33 cellular contexts compared by ENCODE assay signal in the genomic region with DNA sequence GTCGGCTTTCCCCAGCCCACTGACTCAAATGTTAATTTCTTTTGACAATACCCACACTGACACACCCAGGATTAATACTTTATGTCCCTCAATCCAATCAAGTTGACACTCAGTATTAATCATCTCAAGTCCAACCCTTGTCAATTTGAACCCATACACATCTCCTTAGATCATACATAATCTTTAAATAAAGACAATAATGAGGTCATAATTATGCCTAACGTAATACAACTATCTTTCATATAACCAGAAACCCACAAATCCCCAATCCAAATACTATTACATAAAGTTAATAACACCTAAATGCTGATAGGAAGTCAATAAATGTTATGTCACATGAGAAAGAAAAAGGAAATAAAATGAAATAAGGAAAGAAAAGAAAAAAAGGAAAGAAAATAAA.
A peak's percentile ranks its signal among the peaks of the same experiment; 100 is the strongest.
DNase-seq lines count a peak whose midpoint lies in the region; ATAC-seq, FAIRE-seq and TF ChIP-seq lines count a peak whose summit lies in the region.
"Had no signal": no experiment of that assay in that cellular context is flagged by ENCODE, and none has a peak within 500 bp of the region (broad histone marks: within the 10 kb centered on the region; RNA-seq: fewer than 3 reads in every experiment).

No MANE protein-coding gene starts in this region.

- H3K4me1 ChIP-seq in HepG2 (ENCODE audit: insufficient read depth, low read length) (no peaks in the 10 kb centered on the region), right lobe of liver (no peaks in the 10 kb centered on the region), HEK293 (ENCODE audit: control insufficient read depth, insufficient read depth, low read length) (no peaks in the 10 kb centered on the region)
- H3K4me1 ChIP-seq: A549; BE2C; BLaER1; BLaER1 treated with 17β-estradiol and CSF1 and Interleukin-3, amounts not matched to agents 10 nM and 100 nM; Caco-2 had no signal

- no peaks in the 10 kb centered on the region for H4K20me1 ChIP-seq in HepG2 (ENCODE audit: insufficient read depth, low read length)
- H4K20me1 ChIP-seq: BLaER1; BLaER1 treated with 17β-estradiol and CSF1 and Interleukin-3, amounts not matched to agents 10 nM and 100 nM had no signal

- BruUV-seq in HepG2 (replicated peaks; lab: Mats Ljungman, UMichigan): no TSS peak

- no peak for TF ChIP-seq RAD21 in HepG2 (CRISPR knock-in tag; IDR thresholded peaks at IDR 0.05)

- no peak overlapping the region for H3K4me2 ChIP-seq in HepG2 (ENCODE audit: low read depth, low read length)
- H3K4me2 ChIP-seq: A549; BLaER1; BLaER1 treated with 17β-estradiol and CSF1 and Interleukin-3, amounts not matched to agents 10 nM and 100 nM had no signal

- WGBS in HepG2 (ENCODE audit: low lambda C conversion rate): 10% methylated on average over 2 of the region's 2 CpGs
- WGBS in right lobe of liver (ENCODE audit: insufficient coverage, low coverage, low lambda C conversion rate, missing lambda C conversion rate): 36% methylated on average over 2 of the region's 2 CpGs

- H3K79me2 ChIP-seq in HepG2 (ENCODE audit: insufficient read depth, low read length): no peaks in the 10 kb centered on the region

- DNase-seq in NCI-H82 (lab: John Stamatoyannopoulos, UW): peak; percentile 0
- DNase-seq in NCI-H82 treated with DMSO at 0.1 percent for 48 hours (lab: John Stamatoyannopoulos, UW; ENCODE audit: unreplicated experiment): no peak
- no peak for DNase-seq in HepG2 (ENCODE audit: low spot score)
- DNase-seq in right lobe of liver: no peak
- DNase-seq: 8988T; ACHN; AML-193; BE2C; C1 segment of cervical spinal cord; Caco-2; Calu3; CD4-positive, alpha-beta memory T cell; CD4-positive, alpha-beta T cell; CD4-positive, CD25-positive, alpha-beta regulatory T cell; CD8-positive, alpha-beta memory T cell; CD8-positive, alpha-beta T cell; COR-L47; DMS 273 treated with DMSO at 0.1 percent for 48 hours; DMS153; DMS53; DMS79; DMS79 treated with DMSO at 0.1 percent for 48 hours; DND-41; EL had no signal

- no peak for ATAC-seq in HepG2
- ATAC-seq in right lobe of liver: no peak
- no peak for ATAC-seq in HG02623 (IDR thresholded peaks at IDR 0.05; ENCODE audit: unreplicated experiment)
- ATAC-seq: A549; CD8-positive, alpha-beta T cell had no signal

- POLR2A ChIA-PET in HepG2 (lab: Yijun Ruan, JAX) (no interaction called here), HEK293 (lab: Yijun Ruan, JAX) (no interaction called here)

- H3K27me3 ChIP-seq in HepG2 (ENCODE audit: control insufficient read depth in 1 of 2, insufficient read depth in 2 of 2, low read length in 2 of 2): no peaks in the 10 kb centered on the region
- H3K27me3 ChIP-seq in right lobe of liver: no peaks in the 10 kb centered on the region
- H3K27me3 ChIP-seq: BE2C; BLaER1; BLaER1 treated with 17β-estradiol and CSF1 and Interleukin-3, amounts not matched to agents 10 nM and 100 nM had no signal

- in situ Hi-C loops in HepG2 (cut with HindIII; ENCODE audit: extremely low pct_ligation_motif_present, low pct_unique_long_range_greater_than_20kb): no loop called here

- TF ChIP-seq POLR2A in HepG2 (IDR thresholded peaks at IDR 0.05; ENCODE audit: insufficient read depth in 1 of 2, low read depth in 2 of 2, low read length in 2 of 2): no peak
- no peak for TF ChIP-seq POLR2A in right lobe of liver (IDR thresholded peaks at IDR 0.05)

- TF ChIP-seq CTCF in HepG2 (CRISPR knock-in tag; IDR thresholded peaks at IDR 0.05): no peak
- no peak for TF ChIP-seq CTCF in right lobe of liver (IDR thresholded peaks at IDR 0.05)
- TF ChIP-seq CTCF in HEK293 (tag by site-specific recombination; IDR thresholded peaks at IDR 0.05): no peak

- no peaks in the 10 kb centered on the region for H3K36me3 ChIP-seq in HepG2 (replicated peaks in 1 of 2; ENCODE audit: control insufficient read depth in 1 of 2, insufficient read depth in 2 of 2, low read length in 2 of 2)
- no peaks in the 10 kb centered on the region for H3K36me3 ChIP-seq in right lobe of liver
- H3K36me3 ChIP-seq in HEK293 (ENCODE audit: control insufficient read depth in 2 of 2, insufficient read depth in 1 of 2, low read length in 2 of 2): no peaks in the 10 kb centered on the region
- H3K36me3 ChIP-seq: BE2C; BLaER1; BLaER1 treated with 17β-estradiol and CSF1 and Interleukin-3, amounts not matched to agents 10 nM and 100 nM had no signal

- H3K9me3 ChIP-seq in HepG2 (ENCODE audit: low read length) (peaks cover 10% of the 10 kb centered on the region), right lobe of liver (no peaks in the 10 kb centered on the region), HEK293 (ENCODE audit: control insufficient read depth, insufficient read depth, low read depth, low read length) (no peaks in the 10 kb centered on the region)
- H3K9me3 ChIP-seq: A549; BE2C; BLaER1; BLaER1 treated with 17β-estradiol and CSF1 and Interleukin-3, amounts not matched to agents 10 nM and 100 nM; Caco-2 had no signal

- intact Hi-C loops in HepG2 (cut with micrococcal nuclease; ENCODE audit: unreplicated experiment) (no loop called here), right lobe of liver (cut with DNase I) (no loop called here)

- H3K4me3 ChIP-seq in HepG2 (replicated peaks in 1 of 3; ENCODE audit: insufficient read depth in 1 of 3, low read depth in 2 of 3, low read length in 3 of 3): no peak overlapping the region
- no peak overlapping the region for H3K4me3 ChIP-seq in right lobe of liver
- H3K4me3 ChIP-seq in HEK293 (ENCODE audit: low read depth, low read length): no peak overlapping the region
- H3K4me3 ChIP-seq: A549; BLaER1; BLaER1 treated with 17β-estradiol and CSF1 and Interleukin-3, amounts not matched to agents 10 nM and 100 nM had no signal

- FAIRE-seq in HepG2 (lab: Jason Lieb, UNC): no peak
- FAIRE-seq: A204.1, A549, D721Med had no signal

- no peak overlapping the region for H2AFZ ChIP-seq in HepG2 (ENCODE audit: low read length)

- no peak overlapping the region for H3K9ac ChIP-seq in HepG2 (ENCODE audit: insufficient read depth, low read depth, low read length)
- H3K9ac ChIP-seq: BLaER1; BLaER1 treated with 17β-estradiol and CSF1 and Interleukin-3, amounts not matched to agents 10 nM and 100 nM had no signal

- TF ChIP-seq EP300 in HepG2 (IDR thresholded peaks at IDR 0.05; ENCODE audit: low read depth in 2 of 2, low read length in 2 of 2) (no peak), HepG2 (CRISPR knock-in tag; IDR thresholded peaks at IDR 0.05; ENCODE audit: borderline replicate concordance) (no peak)

- CTCF ChIA-PET in HepG2 (lab: Yijun Ruan, JAX; ENCODE audit: low intra/inter-chr PET ratio, low total read pairs): no interaction called here
- CTCF ChIA-PET in HEK293 (lab: Yijun Ruan, JAX): no interaction called here

- H3K27ac ChIP-seq in HepG2 (ENCODE audit: extremely low read length, insufficient read depth, low read length): no peak overlapping the region
- no peak overlapping the region for H3K27ac ChIP-seq in right lobe of liver
- H3K27ac ChIP-seq in HEK293 (ENCODE audit: extremely low read depth, low read depth, low read length): no peak overlapping the region
- H3K27ac ChIP-seq: 22Rv1; A549; BLaER1; BLaER1 treated with 17β-estradiol and CSF1 and Interleukin-3, amounts not matched to agents 10 nM and 100 nM; C4-2B had no signal

TF ChIP-seq in HepG2, 621 proteins besides CTCF, POLR2A, EP300 and RAD21 (continues in another document):
- TF ChIP-seq SIN3A (IDR thresholded peaks at IDR 0.05; ENCODE audit: borderline replicate concordance, low read depth, low read length) (no peak), ZBTB25 (CRISPR knock-in tag; IDR thresholded peaks at IDR 0.05) (no peak), SRF (IDR thresholded peaks at IDR 0.05; ENCODE audit: low read depth, low read length) (no peak)

TF ChIP-seq in HEK293, 187 proteins besides CTCF, POLR2A, EP300 and RAD21:
- TF ChIP-seq, protein P1, sequence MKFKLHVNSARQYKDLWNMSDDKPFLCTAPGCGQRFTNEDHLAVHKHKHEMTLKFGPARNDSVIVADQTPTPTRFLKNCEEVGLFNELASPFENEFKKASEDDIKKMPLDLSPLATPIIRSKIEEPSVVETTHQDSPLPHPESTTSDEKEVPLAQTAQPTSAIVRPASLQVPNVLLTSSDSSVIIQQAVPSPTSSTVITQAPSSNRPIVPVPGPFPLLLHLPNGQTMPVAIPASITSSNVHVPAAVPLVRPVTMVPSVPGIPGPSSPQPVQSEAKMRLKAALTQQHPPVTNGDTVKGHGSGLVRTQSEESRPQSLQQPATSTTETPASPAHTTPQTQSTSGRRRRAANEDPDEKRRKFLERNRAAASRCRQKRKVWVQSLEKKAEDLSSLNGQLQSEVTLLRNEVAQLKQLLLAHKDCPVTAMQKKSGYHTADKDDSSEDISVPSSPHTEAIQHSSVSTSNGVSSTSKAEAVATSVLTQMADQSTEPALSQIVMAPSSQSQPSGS (tag by site-specific recombination; IDR thresholded peaks at IDR 0.05; ENCODE audit: low read depth): peak; percentile 54; the same call in 1 of the 2 replicates
- no peak for TF ChIP-seq ZNF701 (tag by site-specific recombination; IDR thresholded peaks at IDR 0.05)
